ENCODE assay signal across 13 cellular contexts in genomic region chr12:54030889-54031860, GRCh38. TPM values are rescaled to one million over a fixed set of nuclear protein-coding genes. Genes with fewer than 3 reads are reported as not detected.
A peak's percentile ranks its signal among the peaks of the same experiment; 100 is the strongest.
DNase-seq lines count a peak whose midpoint lies in the region; ATAC-seq and TF ChIP-seq lines count a peak whose summit lies in the region.
"Had no signal": no experiment of that assay in that cellular context is flagged by ENCODE, and none has a peak within 500 bp of the region (broad histone marks: within the 10 kb centered on the region; RNA-seq: fewer than 3 reads in every experiment).

No MANE protein-coding gene starts in this region.

- H3K27ac ChIP-seq in smooth muscle cell (ENCODE audit: low read depth): peak overlapping the region; percentile 88
- H3K27ac ChIP-seq in naive thymus-derived CD4-positive, alpha-beta T cell (ENCODE audit: low read depth, low read length): no peak overlapping the region
- H3K27ac ChIP-seq in CD4-positive, alpha-beta T cell (ENCODE audit: low read depth, low read length): no peak overlapping the region

- no peak for ATAC-seq in naive thymus-derived CD4-positive, alpha-beta T cell
- ATAC-seq in CD4-positive, alpha-beta T cell (ENCODE audit: poor library complexity): no peak
- ATAC-seq: activated CD8-positive, alpha-beta T cell treated with anti-CD3 and anti-CD28 coated beads, Interleukin-2, amount 10 ng/mL, durations not matched to agents 7 days and 5 days; stimulated activated memory B cell treated with anti-CD40 and anti-IgM and Interleukin-4, amounts not matched to agents 10 μg/mL and 1 μg/mL and 100 μg/mL, for 72 hours had no signal

- peak overlapping the region in 2 of 3 donors; percentile 72 to 93 for H3K27ac Mint-ChIP-seq in IgD-negative memory B cell
- no peak overlapping the region for H3K27ac Mint-ChIP-seq in naive thymus-derived CD4-positive, alpha-beta T cell
- no peak overlapping the region for H3K27ac Mint-ChIP-seq in CD4-positive, alpha-beta T cell
- H3K27ac Mint-ChIP-seq: activated CD8-positive, alpha-beta T cell treated with anti-CD3 and anti-CD28 coated beads, Interleukin-2, amount 10 ng/mL, durations not matched to agents 7 days and 5 days; stimulated activated memory B cell treated with anti-CD40 and anti-IgM and Interleukin-4, amounts not matched to agents 10 μg/mL and 1 μg/mL and 100 μg/mL, for 72 hours had no signal

- H3K27me3 ChIP-seq in smooth muscle cell (ENCODE audit: low read depth): peaks cover 99% of the 10 kb centered on the region
- H3K27me3 ChIP-seq in naive thymus-derived CD4-positive, alpha-beta T cell (ENCODE audit: control insufficient read depth in 2 of 2, insufficient read depth in 2 of 2, low read length in 2 of 2): peaks cover 25 to 76% of the 10 kb centered on the region in 2 donors
- H3K27me3 ChIP-seq in CD4-positive, alpha-beta T cell (ENCODE audit: control insufficient read depth, insufficient read depth, low read length): peaks cover 98% of the 10 kb centered on the region

- H3K4me3 Mint-ChIP-seq in IgD-negative memory B cell: no peak overlapping the region
- peak overlapping the region in 3 of 10 donors; percentile 10 to 45 (median 43) for H3K4me3 Mint-ChIP-seq in naive thymus-derived CD4-positive, alpha-beta T cell
- no peak overlapping the region for H3K4me3 Mint-ChIP-seq in CD4-positive, alpha-beta T cell
- H3K4me3 Mint-ChIP-seq: activated CD8-positive, alpha-beta T cell treated with anti-CD3 and anti-CD28 coated beads, Interleukin-2, amount 10 ng/mL, durations not matched to agents 7 days and 5 days; stimulated activated memory B cell treated with anti-CD40 and anti-IgM and Interleukin-4, amounts not matched to agents 10 μg/mL and 1 μg/mL and 100 μg/mL, for 72 hours had no signal

- H3K9me3 ChIP-seq in smooth muscle cell (replicated peaks; ENCODE audit: low read depth): no peaks in the 10 kb centered on the region
- H3K9me3 ChIP-seq in naive thymus-derived CD4-positive, alpha-beta T cell (ENCODE audit: control insufficient read depth in 2 of 3, low read length in 3 of 3): peaks cover 0 to 5% (median 0%) of the 10 kb centered on the region in 3 experiments
- H3K9me3 ChIP-seq in CD4-positive, alpha-beta T cell (ENCODE audit: control insufficient read depth, low read length): peaks cover 10% of the 10 kb centered on the region

- TF ChIP-seq CTCF in cardiac fibroblast (IDR thresholded peaks at IDR 0.05; ENCODE audit: low read depth, low read length): no peak
- TF ChIP-seq CTCF in smooth muscle cell (IDR thresholded peaks at IDR 0.05; ENCODE audit: borderline replicate concordance, insufficient read depth, poor library complexity, severe bottlenecking): no peak
- no peak for TF ChIP-seq CTCF in CD4-positive, alpha-beta T cell (IDR thresholded peaks at IDR 0.05)

- CTCF ChIA-PET in naive thymus-derived CD4-positive, alpha-beta T cell (lab: Charles Lee): interaction anchor here (0.6 to 2.2 kb wide), 9 partner anchors 8 to 185 kb away, joined by 3 to 12 read pairs (median 8); no protein-coding TSS in a partner anchor
- CTCF ChIA-PET in CD4-positive, alpha-beta T cell (lab: Charles Lee): interaction anchor here (0.8 to 1.8 kb wide), 3 partner anchors 20 to 170 kb away, joined by 3 to 14 read pairs (median 3); no protein-coding TSS in a partner anchor

- no peaks in the 10 kb centered on the region for H4K20me1 ChIP-seq in smooth muscle cell (ENCODE audit: low read depth)

- H2AFZ ChIP-seq in smooth muscle cell (ENCODE audit: low read depth): peak overlapping the region; percentile 86

- DNase-seq in cardiac fibroblast (ENCODE audit: low read depth in 2 of 2) (peak; percentile 17 to 32), left kidney (ENCODE audit: low read depth, low spot score) (peak; percentile 75), smooth muscle cell (lab: John Stamatoyannopoulos, UW; ENCODE audit: unreplicated experiment) (peak; percentile 24), globus pallidus (ENCODE audit: low spot score) (no peak)
- DNase-seq in naive thymus-derived CD4-positive, alpha-beta T cell: no peak
- no peak for DNase-seq in CD4-positive, alpha-beta T cell
- DNase-seq in stimulated activated CD4-positive, alpha-beta T cell treated with anti-CD3 and anti-CD28 coated beads, Interleukin-4, amount 100 ng/mL, for 24 hours: no peak
- DNase-seq: activated CD8-positive, alpha-beta T cell treated with anti-CD3 and anti-CD28 coated beads, Interleukin-2, amount 10 ng/mL, durations not matched to agents 7 days and 5 days; effector CD4-positive, alpha-beta T cell; NCI-H1694 treated with DMSO at 0.1 percent for 48 hours; T-helper 1 cell had no signal

- peaks cover 8% of the 10 kb centered on the region for H3K4me1 ChIP-seq in smooth muscle cell (ENCODE audit: low read depth)
- peaks cover 7 to 15% of the 10 kb centered on the region in 2 donors for H3K4me1 ChIP-seq in naive thymus-derived CD4-positive, alpha-beta T cell (ENCODE audit: control insufficient read depth in 2 of 2, insufficient read depth in 2 of 2, low read length in 2 of 2)

- peaks cover 66% of the 10 kb centered on the region for H3K27me3 Mint-ChIP-seq in IgD-negative memory B cell
- H3K27me3 Mint-ChIP-seq in naive thymus-derived CD4-positive, alpha-beta T cell: peaks cover 76 to 93% (median 86%) of the 10 kb centered on the region in 5 donors
- H3K27me3 Mint-ChIP-seq in CD4-positive, alpha-beta T cell: peaks cover 97% of the 10 kb centered on the region

- H3K4me2 ChIP-seq in smooth muscle cell: peak overlapping the region; percentile 94

- H3K4me1 Mint-ChIP-seq in IgD-negative memory B cell: peaks cover 15 to 22% (median 21%) of the 10 kb centered on the region in 3 donors
- H3K4me1 Mint-ChIP-seq in naive thymus-derived CD4-positive, alpha-beta T cell: peaks cover 18 to 59% (median 36%) of the 10 kb centered on the region in 7 donors
- peaks cover 33% of the 10 kb centered on the region for H3K4me1 Mint-ChIP-seq in CD4-positive, alpha-beta T cell (ENCODE audit: low read depth)

- H3K4me3 ChIP-seq in cardiac fibroblast (replicated peaks in 1 of 2; ENCODE audit: low read depth in 2 of 2, low read length in 2 of 2): no peak overlapping the region
- H3K4me3 ChIP-seq in smooth muscle cell: peak overlapping the region; percentile 52
- H3K4me3 ChIP-seq in naive thymus-derived CD4-positive, alpha-beta T cell (ENCODE audit: low read length): no peak overlapping the region

- WGBS in smooth muscle cell (ENCODE audit: low lambda C conversion rate): 11% methylated on average over 62 of the region's 62 CpGs

- POLR2A ChIA-PET in naive thymus-derived CD4-positive, alpha-beta T cell (lab: Charles Lee): interaction anchor here (0.6 to 1.4 kb wide), 2 partner anchors 43 to 160 kb away, joined by 3 to 6 read pairs; no protein-coding TSS in a partner anchor
- POLR2A ChIA-PET in CD4-positive, alpha-beta T cell (lab: Charles Lee): interaction anchor here (0.9 kb wide), 1 partner anchor 158 kb away, joined by 3 read pairs; the partner anchor contains the start of gene SMUG1

- peaks cover 0 to 7% (median 0%) of the 10 kb centered on the region in 3 donors for H3K9me3 Mint-ChIP-seq in IgD-negative memory B cell
- H3K9me3 Mint-ChIP-seq in naive thymus-derived CD4-positive, alpha-beta T cell: peaks cover 0 to 7% (median 4%) of the 10 kb centered on the region in 11 donors
- peaks cover 2% of the 10 kb centered on the region for H3K9me3 Mint-ChIP-seq in CD4-positive, alpha-beta T cell
- H3K9me3 Mint-ChIP-seq: stimulated activated memory B cell treated with anti-CD40 and anti-IgM and Interleukin-4, amounts not matched to agents 10 μg/mL and 1 μg/mL and 100 μg/mL, for 72 hours had no signal

- H3K9ac ChIP-seq in smooth muscle cell (ENCODE audit: low read depth): peak overlapping the region; percentile 85

- H3K36me3 Mint-ChIP-seq in IgD-negative memory B cell: no peaks in the 10 kb centered on the region
- peaks cover 0 to 4% (median 0%) of the 10 kb centered on the region in 5 donors for H3K36me3 Mint-ChIP-seq in naive thymus-derived CD4-positive, alpha-beta T cell
- no peaks in the 10 kb centered on the region for H3K36me3 Mint-ChIP-seq in CD4-positive, alpha-beta T cell (ENCODE audit: low read depth)
- H3K36me3 Mint-ChIP-seq: stimulated activated memory B cell treated with anti-CD40 and anti-IgM and Interleukin-4, amounts not matched to agents 10 μg/mL and 1 μg/mL and 100 μg/mL, for 72 hours had no signal

- H3K79me2 ChIP-seq in smooth muscle cell (ENCODE audit: low read depth): peaks cover 5% of the 10 kb centered on the region

- intact Hi-C loops in naive thymus-derived CD4-positive, alpha-beta T cell (cut with micrococcal nuclease): loop anchor here in 1 of 2 donors (5.0 kb wide), 2 partner anchors 34 to 69 kb away; no protein-coding TSS in a partner anchor
- intact Hi-C loops in CD4-positive, alpha-beta T cell (cut with DNase I, micrococcal nuclease): no loop called here

- H3F3A ChIP-seq in smooth muscle cell (ENCODE audit: low read depth): no peaks in the 10 kb centered on the region

- no peaks in the 10 kb centered on the region for H3K36me3 ChIP-seq in smooth muscle cell (ENCODE audit: low read depth)
- H3K36me3 ChIP-seq in naive thymus-derived CD4-positive, alpha-beta T cell (ENCODE audit: control insufficient read depth in 2 of 3, insufficient read depth in 3 of 3, low read length in 3 of 3): no peaks in the 10 kb centered on the region

RNA-seq across cellular contexts. Expression of gene HOXC5, which starts 1.7 kb away (rescaled TPM):
- polyA plus RNA-seq in IgD-negative memory B cell (not detected), smooth muscle cell (0.54 TPM in 1 of 2 replicates, not detected in the other)
- total RNA-seq in smooth muscle cell: 1.3 TPM in 1 of 2 replicates, not detected in the other
- total RNA-seq in naive thymus-derived CD4-positive, alpha-beta T cell: not detected
- not detected for polyA plus RNA-seq in naive thymus-derived CD4-positive, alpha-beta T cell
- not detected for total RNA-seq in CD4-positive, alpha-beta T cell
- total RNA-seq: activated CD8-positive, alpha-beta T cell treated with anti-CD3 and anti-CD28 coated beads, Interleukin-2, amount 10 ng/mL, durations not matched to agents 7 days and 5 days had no signal

RNA-seq across cellular contexts. Expression of gene HOXC6, which starts 2.9 kb away (rescaled TPM):
- polyA plus RNA-seq in IgD-negative memory B cell (not detected), smooth muscle cell (8.3 and 12.3 TPM in 2 replicates)
- 3.0 and 3.1 TPM in 2 replicates for total RNA-seq in smooth muscle cell
- total RNA-seq in naive thymus-derived CD4-positive, alpha-beta T cell: not detected
- polyA plus RNA-seq in naive thymus-derived CD4-positive, alpha-beta T cell: not detected
- total RNA-seq in CD4-positive, alpha-beta T cell: not detected
- total RNA-seq: activated CD8-positive, alpha-beta T cell treated with anti-CD3 and anti-CD28 coated beads, Interleukin-2, amount 10 ng/mL, durations not matched to agents 7 days and 5 days had no signal

RNA-seq across cellular contexts. Expression of gene HOXC8, which starts 22.4 kb away (rescaled TPM):
- polyA plus RNA-seq in IgD-negative memory B cell: not detected
- 1.4 and 1.6 TPM in 2 replicates for total RNA-seq in smooth muscle cell
- polyA plus RNA-seq in smooth muscle cell: 3.8 and 4.4 TPM in 2 replicates
- total RNA-seq in naive thymus-derived CD4-positive, alpha-beta T cell: not detected
- polyA plus RNA-seq in naive thymus-derived CD4-positive, alpha-beta T cell: not detected
- total RNA-seq in CD4-positive, alpha-beta T cell: not detected
- total RNA-seq: activated CD8-positive, alpha-beta T cell treated with anti-CD3 and anti-CD28 coated beads, Interleukin-2, amount 10 ng/mL, durations not matched to agents 7 days and 5 days had no signal

RNA-seq across cellular contexts. Expression of gene HOXC4, which starts 22.5 kb away (rescaled TPM):
- polyA plus RNA-seq in IgD-negative memory B cell: 2.3 TPM
- 0.49 TPM in 2 replicates for total RNA-seq in smooth muscle cell
- polyA plus RNA-seq in smooth muscle cell: 1.2 and 1.9 TPM in 2 replicates
- under 1 TPM in 2 of 5 experiments, not detected in 3; 0.24 to 0.98 TPM for total RNA-seq in naive thymus-derived CD4-positive, alpha-beta T cell
- polyA plus RNA-seq in naive thymus-derived CD4-positive, alpha-beta T cell: not detected
- not detected for total RNA-seq in CD4-positive, alpha-beta T cell

RNA-seq across cellular contexts. Expression of gene HOXC9, which starts 31.2 kb away (rescaled TPM):
- polyA plus RNA-seq in IgD-negative memory B cell: not detected
- 0.54 and 1.2 TPM in 2 replicates for total RNA-seq in smooth muscle cell
- polyA plus RNA-seq in smooth muscle cell: 2.5 and 2.7 TPM in 2 replicates
- not detected for total RNA-seq in naive thymus-derived CD4-positive, alpha-beta T cell
- not detected for polyA plus RNA-seq in naive thymus-derived CD4-positive, alpha-beta T cell
- not detected for total RNA-seq in CD4-positive, alpha-beta T cell
- total RNA-seq: activated CD8-positive, alpha-beta T cell treated with anti-CD3 and anti-CD28 coated beads, Interleukin-2, amount 10 ng/mL, durations not matched to agents 7 days and 5 days had no signal

Comparison
In these comparisons a context has a peak if more than half of its experiments do, and no peak if none do; other contexts are left out.
1. H3K27ac Mint-ChIP-seq: peak in IgD-negative memory B cell (2 of 3); none in naive thymus-derived CD4-positive, alpha-beta T cell (0 of 9) and CD4-positive, alpha-beta T cell (single experiment).
2. DNase-seq: peak in cardiac fibroblast (2 of 2), left kidney (single experiment) and smooth muscle cell (single experiment); none in naive thymus-derived CD4-positive, alpha-beta T cell (0 of 9), CD4-positive, alpha-beta T cell (0 of 10), stimulated activated CD4-positive, alpha-beta T cell treated with anti-CD3 and anti-CD28 coated beads, Interleukin-4, amount 100 ng/mL, for 24 hours (single experiment) and globus pallidus (single experiment).